Comparison of ENCODE assay signal across 1 cellular context in genomic region chr1:234960722-234961467, GRCh38.
TF ChIP-seq lines count a peak whose summit lies in the region.

No MANE protein-coding gene starts in this region.

TF ChIP-seq in HepG2, 621 proteins besides CTCF, POLR2A, EP300 and RAD21 (continued from another document and continues in another):
- no peak for TF ChIP-seq CERS6 (CRISPR knock-in tag; IDR thresholded peaks at IDR 0.05)
- peak; percentile 33; the same call in 1 of the 2 replicates for TF ChIP-seq FOSL1 (CRISPR knock-in tag; IDR thresholded peaks at IDR 0.05; ENCODE audit: borderline replicate concordance)
- peak; percentile 99 for TF ChIP-seq ETV5 (CRISPR knock-in tag; IDR thresholded peaks at IDR 0.05; ENCODE audit: borderline replicate concordance)
- TF ChIP-seq ZKSCAN1 (IDR thresholded peaks at IDR 0.05; ENCODE audit: low read length) = no peak; the same call in 1 of the 2 replicates
- peak; percentile 73; the same call in 1 of the 2 replicates for TF ChIP-seq SMYD3 (CRISPR knock-in tag; IDR thresholded peaks at IDR 0.05)
- 0 out of 2 replicates have a peak, but pooled peaks have one; percentile 20 for TF ChIP-seq RNF2 (conservative IDR thresholded peaks at IDR 0.05; ENCODE audit: low read depth)
- no peak for TF ChIP-seq KAT7 (CRISPR knock-in tag; IDR thresholded peaks at IDR 0.05; ENCODE audit: borderline replicate concordance)
- TF ChIP-seq THAP7 (CRISPR knock-in tag; IDR thresholded peaks at IDR 0.05) = no peak
- TF ChIP-seq HMG20A (CRISPR knock-in tag; IDR thresholded peaks at IDR 0.05; ENCODE audit: borderline replicate concordance) = peak; percentile 84; the same call in 1 of the 2 replicates
- peak; percentile 55; the same call in 1 of the 2 replicates for TF ChIP-seq STAT5B (CRISPR knock-in tag; IDR thresholded peaks at IDR 0.05)
- TF ChIP-seq ZNF275 (CRISPR knock-in tag; IDR thresholded peaks at IDR 0.05; ENCODE audit: borderline replicate concordance) = peak; percentile 79; the same call in 1 of the 2 replicates
- TF ChIP-seq ZNF350 (CRISPR knock-in tag; IDR thresholded peaks at IDR 0.05; ENCODE audit: borderline replicate concordance, low read depth) = 0 out of 2 replicates have a peak, but pooled peaks have one; percentile 82
- TF ChIP-seq SNAPC2 (CRISPR knock-in tag; IDR thresholded peaks at IDR 0.05) = 0 out of 2 replicates have a peak, but pooled peaks have one; percentile 65
- TF ChIP-seq CCDC6 (CRISPR knock-in tag; IDR thresholded peaks at IDR 0.05) = peak; percentile 83
- TF ChIP-seq ZFYVE20 (CRISPR knock-in tag; IDR thresholded peaks at IDR 0.05; ENCODE audit: borderline replicate concordance, low read depth) = no peak
- no peak for TF ChIP-seq MZF1 (CRISPR knock-in tag; IDR thresholded peaks at IDR 0.05; ENCODE audit: borderline replicate concordance)
- TF ChIP-seq EZH2 (conservative IDR thresholded peaks at IDR 0.05; ENCODE audit: low read depth, low read length) = no peak
- TF ChIP-seq IRF1 (CRISPR knock-in tag; IDR thresholded peaks at IDR 0.05; ENCODE audit: low read depth) = no peak
- TF ChIP-seq ZNF260 (CRISPR knock-in tag; IDR thresholded peaks at IDR 0.05; ENCODE audit: borderline replicate concordance, low read depth) = no peak
- no peak; the same call in 1 of the 2 replicates for TF ChIP-seq TCF7L2 (IDR thresholded peaks at IDR 0.05; ENCODE audit: low read depth, low read length)
- no peak for TF ChIP-seq BCLAF1 (IDR thresholded peaks at IDR 0.05)
- TF ChIP-seq ZNF280B (CRISPR knock-in tag; IDR thresholded peaks at IDR 0.05; ENCODE audit: borderline replicate concordance) = peak; percentile 72; the same call in 1 of the 2 replicates
- TF ChIP-seq PRPF4 (IDR thresholded peaks at IDR 0.05; ENCODE audit: low read depth, low read length, poor library complexity, severe bottlenecking) = no peak
- no peak for TF ChIP-seq ZNF660 (CRISPR knock-in tag; IDR thresholded peaks at IDR 0.05; ENCODE audit: borderline replicate concordance, low read depth)
- TF ChIP-seq SP140L (CRISPR knock-in tag; IDR thresholded peaks at IDR 0.05; ENCODE audit: borderline replicate concordance) = no peak
- TF ChIP-seq IRF2 (CRISPR knock-in tag; IDR thresholded peaks at IDR 0.05) = peak; percentile 76; the same call in 1 of the 2 replicates
- no peak for TF ChIP-seq KDM5A (IDR thresholded peaks at IDR 0.05; ENCODE audit: borderline replicate concordance, low read length)
- peak; percentile 75; the same call in 1 of the 2 replicates for TF ChIP-seq SPEN (CRISPR knock-in tag; IDR thresholded peaks at IDR 0.05; ENCODE audit: low read depth)
- TF ChIP-seq TAF1 (CRISPR knock-in tag; IDR thresholded peaks at IDR 0.05) = peak; percentile 72
- TF ChIP-seq TBX3 (IDR thresholded peaks at IDR 0.05; ENCODE audit: borderline replicate concordance) = no peak
- peak; percentile 81 for TF ChIP-seq ZNF317 (CRISPR knock-in tag; IDR thresholded peaks at IDR 0.05)
- peak; percentile 74; the same call in 1 of the 2 replicates for TF ChIP-seq CBX5 (CRISPR knock-in tag; IDR thresholded peaks at IDR 0.05; ENCODE audit: borderline replicate concordance)
- no peak for TF ChIP-seq CENPBD1 (CRISPR knock-in tag; IDR thresholded peaks at IDR 0.05; ENCODE audit: borderline replicate concordance, low read depth)
- no peak for TF ChIP-seq MLXIP (CRISPR knock-in tag; IDR thresholded peaks at IDR 0.05; ENCODE audit: borderline replicate concordance)
- no peak; the same call in 1 of the 2 replicates for TF ChIP-seq ZNF335 (CRISPR knock-in tag; IDR thresholded peaks at IDR 0.05)
- 0 out of 2 replicates have a peak, but pooled peaks have one; percentile 42 for TF ChIP-seq BATF2 (CRISPR knock-in tag; IDR thresholded peaks at IDR 0.05)
- TF ChIP-seq ZSCAN22 (CRISPR knock-in tag; IDR thresholded peaks at IDR 0.05) = no peak
- TF ChIP-seq GABPA (IDR thresholded peaks at IDR 0.05; ENCODE audit: low read depth, low read length) = no peak
- no peak for TF ChIP-seq GABPA (CRISPR knock-in tag; IDR thresholded peaks at IDR 0.05; ENCODE audit: low read depth)
- TF ChIP-seq NFAT5 (CRISPR knock-in tag; IDR thresholded peaks at IDR 0.05) = no peak
- TF ChIP-seq ZBTB8A (CRISPR knock-in tag; IDR thresholded peaks at IDR 0.05; ENCODE audit: borderline replicate concordance, low read depth) = 0 out of 2 replicates have a peak, but pooled peaks have one; percentile 49
- peak; percentile 72; the same call in 1 of the 2 replicates for TF ChIP-seq MEIS1 (CRISPR knock-in tag; IDR thresholded peaks at IDR 0.05; ENCODE audit: borderline replicate concordance)
- peak; percentile 57; the same call in 1 of the 2 replicates for TF ChIP-seq SP4 (CRISPR knock-in tag; IDR thresholded peaks at IDR 0.05)
- no peak for TF ChIP-seq LCORL (IDR thresholded peaks at IDR 0.05)
- peak; percentile 75 for TF ChIP-seq LCORL (CRISPR knock-in tag; IDR thresholded peaks at IDR 0.05)
- TF ChIP-seq TBL1XR1 (IDR thresholded peaks at IDR 0.05; ENCODE audit: borderline replicate concordance, low read length, partially characterized antibody) = peak; percentile 67
- TF ChIP-seq AKAP8 (CRISPR knock-in tag; IDR thresholded peaks at IDR 0.05) = no peak
- TF ChIP-seq ZNF33A (CRISPR knock-in tag; IDR thresholded peaks at IDR 0.05; ENCODE audit: borderline replicate concordance) = no peak
